ENCODE assay signal across 8 cellular contexts in genomic region chr1:206933333-206933945, GRCh38. TPM values are rescaled to one million over a fixed set of nuclear protein-coding genes. Genes with fewer than 3 reads are reported as not detected.
DNase-seq lines count a peak whose midpoint lies in the region; ATAC-seq and TF ChIP-seq lines count a peak whose summit lies in the region.

No MANE protein-coding gene starts in this region.

- peaks cover 6% of the 10 kb centered on the region for H3K4me1 Mint-ChIP-seq in T-helper 2 cell treated with Interferon-gamma antibody and Interleukin-4, amounts not matched to agents 5 μg/mL and 100 μg/mL, for 36 hours (ENCODE audit: low read depth)

- peak in 1 of 2 donors; percentile 44 for TF ChIP-seq CTCF in right atrium auricular region (IDR thresholded peaks at IDR 0.05)
- peak; percentile 50 for TF ChIP-seq CTCF in astrocyte of the spinal cord (IDR thresholded peaks at IDR 0.05; ENCODE audit: low read depth, low read length)
- TF ChIP-seq CTCF in prostate gland (IDR thresholded peaks at IDR 0.05): peak in 2 of 4 experiments; percentile 7 to 31

- H3K9me3 ChIP-seq in right atrium auricular region (no peaks in the 10 kb centered on the region), prostate gland (no peaks in the 10 kb centered on the region)

- no peaks in the 10 kb centered on the region for H3K4me1 ChIP-seq in right atrium auricular region
- no peaks in the 10 kb centered on the region for H3K4me1 ChIP-seq in prostate gland (replicated peaks)

- H3K27ac ChIP-seq in right atrium auricular region (no peak overlapping the region), prostate gland (no peak overlapping the region)

- no peaks in the 10 kb centered on the region for H3K9me3 Mint-ChIP-seq in T-helper 2 cell treated with Interferon-gamma antibody and Interleukin-4, amounts not matched to agents 5 μg/mL and 100 μg/mL, for 36 hours

- no peak for TF ChIP-seq POLR2A in prostate gland (IDR thresholded peaks at IDR 0.05)

- intact Hi-C loops in Right ventricle myocardium inferior (cut with DNase I): loop anchor here (10.0 kb wide), 1 partner anchor 141 kb away; no protein-coding TSS in a partner anchor
- intact Hi-C loops in prostate gland (cut with DNase I): no loop called here

- no peaks in the 10 kb centered on the region for H3K27me3 Mint-ChIP-seq in T-helper 2 cell treated with Interferon-gamma antibody and Interleukin-4, amounts not matched to agents 5 μg/mL and 100 μg/mL, for 36 hours (ENCODE audit: low read depth)

- peak; percentile 38 for ATAC-seq in Right ventricle myocardium inferior

- H3K27ac Mint-ChIP-seq in T-helper 2 cell treated with Interferon-gamma antibody and Interleukin-4, amounts not matched to agents 5 μg/mL and 100 μg/mL, for 36 hours: no peak overlapping the region

- no peaks in the 10 kb centered on the region for H3K27me3 ChIP-seq in right atrium auricular region
- H3K27me3 ChIP-seq in prostate gland (replicated peaks; ENCODE audit: insufficient read depth): no peaks in the 10 kb centered on the region

- H3K36me3 Mint-ChIP-seq in T-helper 2 cell treated with Interferon-gamma antibody and Interleukin-4, amounts not matched to agents 5 μg/mL and 100 μg/mL, for 36 hours (ENCODE audit: low read depth): no peaks in the 10 kb centered on the region

- in situ Hi-C loops in astrocyte of the spinal cord (cut with HindIII; ENCODE audit: low sequenced_read_pairs): no loop called here

- DNase-seq in Right ventricle myocardium inferior (ENCODE audit: missing footprints) (no peak), right atrium auricular region (ENCODE audit: low spot score) (no peak), astrocyte of the spinal cord (ENCODE audit: low read depth, low spot score) (no peak), myocyte (ENCODE audit: low read depth) (peak; percentile 28), COLO829 (ENCODE audit: low spot score) (no peak), HK-2 (ENCODE audit: unreplicated experiment) (no peak), prostate gland (ENCODE audit: low spot score) (no peak)
- peak; percentile 37 for DNase-seq in T-helper 2 cell treated with Interferon-gamma antibody and Interleukin-4, amounts not matched to agents 5 μg/mL and 100 μg/mL, for 36 hours (ENCODE audit: low spot score)

- H3K4me3 ChIP-seq in right atrium auricular region: no peak overlapping the region
- H3K4me3 ChIP-seq in astrocyte of the spinal cord (ENCODE audit: low read depth, low read length): no peak overlapping the region
- no peak overlapping the region for H3K4me3 ChIP-seq in prostate gland

- WGBS in prostate gland: 78% methylated on average over 6 of the region's 8 CpGs

- H3K36me3 ChIP-seq in right atrium auricular region (no peaks in the 10 kb centered on the region), prostate gland (no peaks in the 10 kb centered on the region)

- H3K4me3 Mint-ChIP-seq in T-helper 2 cell treated with Interferon-gamma antibody and Interleukin-4, amounts not matched to agents 5 μg/mL and 100 μg/mL, for 36 hours: no peak overlapping the region

RNA-seq across cellular contexts. Expression of gene FCMR, which starts 11.7 kb away (rescaled TPM):
- total RNA-seq in Right ventricle myocardium inferior: 6.3 TPM
- total RNA-seq in right atrium auricular region: 1 to 10 TPM; 1.3 to 5.0 TPM
- not detected in 2 replicates for total RNA-seq in myocyte
- not detected for polyA plus RNA-seq in myocyte (2012)
- total RNA-seq in prostate gland: 1 to 10 TPM; 1.7 to 2.2 TPM

RNA-seq across cellular contexts. Expression of gene PIGR, which starts 12.8 kb away (rescaled TPM):
- not detected for total RNA-seq in Right ventricle myocardium inferior
- not detected for total RNA-seq in right atrium auricular region
- total RNA-seq in myocyte: not detected in 2 replicates
- not detected for polyA plus RNA-seq in myocyte (2012)
- total RNA-seq in prostate gland: 10 to 100 TPM in 1 of 2 donors, 1 to 10 TPM in 1; 1.9 to 91.7 TPM

RNA-seq across cellular contexts. Expression of gene IL24, which starts 36.2 kb away (rescaled TPM):
- not detected for total RNA-seq in Right ventricle myocardium inferior
- 1 to 10 TPM in 1 of 2 donors, not detected in 1; 1.1 TPM for total RNA-seq in right atrium auricular region
- not detected in 2 replicates for total RNA-seq in myocyte
- not detected for polyA plus RNA-seq in myocyte (2012)
- total RNA-seq in prostate gland: not detected

RNA-seq across cellular contexts. Expression of gene FCAMR, which starts 36.8 kb away (rescaled TPM):
- not detected for total RNA-seq in Right ventricle myocardium inferior
- not detected for total RNA-seq in right atrium auricular region
- total RNA-seq in myocyte: not detected in 2 replicates
- polyA plus RNA-seq in myocyte (2012): not detected
- total RNA-seq in prostate gland: 1 to 10 TPM in 1 of 2 donors, not detected in 1; 2.3 TPM

Comparison
In these comparisons a context has a peak if more than half of its experiments do, and no peak if none do; other contexts are left out.
1. DNase-seq: peak in T-helper 2 cell treated with Interferon-gamma antibody and Interleukin-4, amounts not matched to agents 5 μg/mL and 100 μg/mL, for 36 hours (single experiment) and myocyte (single experiment); none in Right ventricle myocardium inferior (single experiment), right atrium auricular region (single experiment), astrocyte of the spinal cord (single experiment), COLO829 (single experiment), HK-2 (single experiment) and prostate gland (single experiment).